In the genomic region with DNA sequence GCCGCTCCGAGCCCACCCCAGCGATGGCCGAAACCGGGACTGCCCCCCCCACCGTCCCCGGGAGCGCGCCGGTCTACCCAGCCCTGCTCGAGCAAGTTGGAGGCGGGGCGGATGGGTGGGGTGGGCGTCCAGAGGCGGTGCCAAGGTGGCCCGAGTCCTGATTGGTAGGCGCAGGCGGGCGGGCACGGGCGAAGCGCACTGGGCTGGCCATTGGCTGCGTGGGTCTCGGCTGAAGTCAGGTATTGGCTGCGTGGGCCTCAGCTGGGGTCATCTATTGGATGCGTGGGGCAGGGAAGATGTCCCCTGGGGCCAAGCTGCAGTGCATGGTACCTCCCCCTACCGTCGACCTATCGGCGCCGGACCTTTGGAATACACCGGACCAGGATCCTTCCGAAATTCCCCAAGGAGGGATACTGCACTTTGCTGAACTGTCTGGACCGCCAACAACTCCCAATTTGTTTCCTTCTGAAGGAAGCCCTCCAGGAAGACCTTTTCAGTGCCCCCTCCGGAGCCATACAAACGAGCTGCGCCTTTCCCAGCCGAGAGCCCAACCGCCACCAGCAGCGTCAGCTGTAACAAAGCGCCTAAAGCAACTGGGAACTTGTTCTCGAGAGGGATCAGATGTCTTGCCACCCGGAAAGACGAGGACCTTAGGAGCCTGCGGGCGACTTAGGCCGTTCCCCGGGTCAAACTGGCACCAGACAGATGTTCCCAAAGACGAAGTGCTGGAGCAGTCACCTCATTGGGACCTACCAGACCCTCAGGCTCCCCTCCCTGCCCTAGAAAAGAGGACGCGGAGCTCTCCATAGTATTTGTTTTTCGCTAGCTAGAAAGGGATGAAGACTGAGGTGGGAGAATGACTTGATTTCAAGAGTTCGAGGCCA, we compare ENCODE assay signal across 1 cellular context.
TF ChIP-seq lines count a peak whose summit lies in the region.

Gene HOMEZ (minus strand): TSS at position 113 of the 884 bp plus-strand sequence. CDS start 180 bp downstream, outside the sequence.

TF ChIP-seq in GM12878, 131 proteins besides CTCF, POLR2A, EP300 and RAD21 (continued from another document):
- TF ChIP-seq, protein P1, sequence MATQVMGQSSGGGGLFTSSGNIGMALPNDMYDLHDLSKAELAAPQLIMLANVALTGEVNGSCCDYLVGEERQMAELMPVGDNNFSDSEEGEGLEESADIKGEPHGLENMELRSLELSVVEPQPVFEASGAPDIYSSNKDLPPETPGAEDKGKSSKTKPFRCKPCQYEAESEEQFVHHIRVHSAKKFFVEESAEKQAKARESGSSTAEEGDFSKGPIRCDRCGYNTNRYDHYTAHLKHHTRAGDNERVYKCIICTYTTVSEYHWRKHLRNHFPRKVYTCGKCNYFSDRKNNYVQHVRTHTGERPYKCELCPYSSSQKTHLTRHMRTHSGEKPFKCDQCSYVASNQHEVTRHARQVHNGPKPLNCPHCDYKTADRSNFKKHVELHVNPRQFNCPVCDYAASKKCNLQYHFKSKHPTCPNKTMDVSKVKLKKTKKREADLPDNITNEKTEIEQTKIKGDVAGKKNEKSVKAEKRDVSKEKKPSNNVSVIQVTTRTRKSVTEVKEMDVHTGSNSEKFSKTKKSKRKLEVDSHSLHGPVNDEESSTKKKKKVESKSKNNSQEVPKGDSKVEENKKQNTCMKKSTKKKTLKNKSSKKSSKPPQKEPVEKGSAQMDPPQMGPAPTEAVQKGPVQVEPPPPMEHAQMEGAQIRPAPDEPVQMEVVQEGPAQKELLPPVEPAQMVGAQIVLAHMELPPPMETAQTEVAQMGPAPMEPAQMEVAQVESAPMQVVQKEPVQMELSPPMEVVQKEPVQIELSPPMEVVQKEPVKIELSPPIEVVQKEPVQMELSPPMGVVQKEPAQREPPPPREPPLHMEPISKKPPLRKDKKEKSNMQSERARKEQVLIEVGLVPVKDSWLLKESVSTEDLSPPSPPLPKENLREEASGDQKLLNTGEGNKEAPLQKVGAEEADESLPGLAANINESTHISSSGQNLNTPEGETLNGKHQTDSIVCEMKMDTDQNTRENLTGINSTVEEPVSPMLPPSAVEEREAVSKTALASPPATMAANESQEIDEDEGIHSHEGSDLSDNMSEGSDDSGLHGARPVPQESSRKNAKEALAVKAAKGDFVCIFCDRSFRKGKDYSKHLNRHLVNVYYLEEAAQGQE (IDR thresholded peaks at IDR 0.05; ENCODE audit: low read depth, low read length), result 0 out of 2 replicates have a peak, but pooled peaks have one; percentile 9
- TF ChIP-seq RELA (IDR thresholded peaks at IDR 0.05; ENCODE audit: borderline replicate concordance, partially characterized antibody) (peak; percentile 16), TCF12 (IDR thresholded peaks at IDR 0.05; ENCODE audit: low read depth, low read length) (0 out of 2 replicates have a peak, but pooled peaks have one; percentile 2), HCFC1 (IDR thresholded peaks at IDR 0.05; ENCODE audit: low read length) (no peak), IKZF1 (conservative IDR thresholded peaks at IDR 0.05) (peak; percentile 98), RELB (IDR thresholded peaks at IDR 0.05; ENCODE audit: low read depth) (peak; percentile 87), SP1 (IDR thresholded peaks at IDR 0.05; ENCODE audit: low read depth, low read length) (peak; percentile 99), IRF3 (IDR thresholded peaks at IDR 0.05) (peak; percentile 97), EED (IDR thresholded peaks at IDR 0.05; ENCODE audit: low read depth) (peak; percentile 89), NKRF (conservative IDR thresholded peaks at IDR 0.05) (peak; percentile 82), YY1 (IDR thresholded peaks at IDR 0.05; ENCODE audit: low read depth, low read length) (peak; percentile 8; the same call in 1 of the 2 replicates), FOS (IDR thresholded peaks at IDR 0.05; ENCODE audit: borderline replicate concordance, extremely low read depth, insufficient read length) (peak; percentile 93), KLF5 (IDR thresholded peaks at IDR 0.05; ENCODE audit: partially characterized antibody) (peak; percentile 63), PML (IDR thresholded peaks at IDR 0.05; ENCODE audit: low read length) (peak; percentile 62; the same call in 1 of the 2 replicates), ZNF207 (IDR thresholded peaks at IDR 0.05; ENCODE audit: borderline replicate concordance) (no peak), TAF1 (IDR thresholded peaks at IDR 0.05; ENCODE audit: borderline replicate concordance, low read depth, low read length) (peak; percentile 69; the same call in 1 of the 2 replicates), SREBF1 (IDR thresholded peaks at IDR 0.05; ENCODE audit: low read length) (no peak), BHLHE40 (IDR thresholded peaks at IDR 0.05; ENCODE audit: borderline replicate concordance in 1 of 2, low read depth in 2 of 2, low read length in 1 of 2) (peak; percentile 62 to 93; a peak in 3 of 4 replicates), CBX3 (IDR thresholded peaks at IDR 0.05; ENCODE audit: borderline replicate concordance, low read depth) (no peak), BMI1 (IDR thresholded peaks at IDR 0.05; ENCODE audit: borderline replicate concordance) (no peak), BCLAF1 (IDR thresholded peaks at IDR 0.05) (no peak), IKZF2 (IDR thresholded peaks at IDR 0.05) (peak; percentile 95)
- TF ChIP-seq, protein P2, sequence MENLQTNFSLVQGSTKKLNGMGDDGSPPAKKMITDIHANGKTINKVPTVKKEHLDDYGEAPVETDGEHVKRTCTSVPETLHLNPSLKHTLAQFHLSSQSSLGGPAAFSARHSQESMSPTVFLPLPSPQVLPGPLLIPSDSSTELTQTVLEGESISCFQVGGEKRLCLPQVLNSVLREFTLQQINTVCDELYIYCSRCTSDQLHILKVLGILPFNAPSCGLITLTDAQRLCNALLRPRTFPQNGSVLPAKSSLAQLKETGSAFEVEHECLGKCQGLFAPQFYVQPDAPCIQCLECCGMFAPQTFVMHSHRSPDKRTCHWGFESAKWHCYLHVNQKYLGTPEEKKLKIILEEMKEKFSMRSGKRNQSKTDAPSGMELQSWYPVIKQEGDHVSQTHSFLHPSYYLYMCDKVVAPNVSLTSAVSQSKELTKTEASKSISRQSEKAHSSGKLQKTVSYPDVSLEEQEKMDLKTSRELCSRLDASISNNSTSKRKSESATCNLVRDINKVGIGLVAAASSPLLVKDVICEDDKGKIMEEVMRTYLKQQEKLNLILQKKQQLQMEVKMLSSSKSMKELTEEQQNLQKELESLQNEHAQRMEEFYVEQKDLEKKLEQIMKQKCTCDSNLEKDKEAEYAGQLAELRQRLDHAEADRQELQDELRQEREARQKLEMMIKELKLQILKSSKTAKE (IDR thresholded peaks at IDR 0.05; ENCODE audit: low read depth, poor library complexity, severe bottlenecking), result peak; percentile 17
- TF ChIP-seq, protein P3, sequence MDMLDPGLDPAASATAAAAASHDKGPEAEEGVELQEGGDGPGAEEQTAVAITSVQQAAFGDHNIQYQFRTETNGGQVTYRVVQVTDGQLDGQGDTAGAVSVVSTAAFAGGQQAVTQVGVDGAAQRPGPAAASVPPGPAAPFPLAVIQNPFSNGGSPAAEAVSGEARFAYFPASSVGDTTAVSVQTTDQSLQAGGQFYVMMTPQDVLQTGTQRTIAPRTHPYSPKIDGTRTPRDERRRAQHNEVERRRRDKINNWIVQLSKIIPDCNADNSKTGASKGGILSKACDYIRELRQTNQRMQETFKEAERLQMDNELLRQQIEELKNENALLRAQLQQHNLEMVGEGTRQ (IDR thresholded peaks at IDR 0.05; ENCODE audit: borderline replicate concordance, low read depth, low read length), result peak; percentile 10; the same call in 1 of the 2 replicates
